16 cellular contexts compared by ENCODE assay signal in genomic region chr19:15454371-15454800, GRCh38. TPM values are rescaled to one million over a fixed set of nuclear protein-coding genes. Genes with fewer than 3 reads are reported as not detected.
DNase-seq lines count a peak whose midpoint lies in the region; ATAC-seq and TF ChIP-seq lines count a peak whose summit lies in the region.
"Had no signal": no experiment of that assay in that cellular context is flagged by ENCODE, and none has a peak within 500 bp of the region (broad histone marks: within the 10 kb centered on the region; RNA-seq: fewer than 3 reads in every experiment).

No MANE protein-coding gene starts in this region.

- no peaks in the 10 kb centered on the region for H3F3A ChIP-seq in PC-3 (ENCODE audit: low read length, unreplicated experiment)

- POLR2A ChIA-PET in PC-3 (lab: Charles Lee; ENCODE audit: unreplicated experiment) = no interaction called here

- no TSS peak for BruUV-seq in PC-3 (replicated peaks; lab: Mats Ljungman, UMichigan)

- no peak for ATAC-seq in PC-3

- peaks cover 16% of the 10 kb centered on the region; the same call in 1 of the 2 replicates for H3K4me1 ChIP-seq in PC-3 (ENCODE audit: insufficient read depth, low read length)
- peaks cover 4% of the 10 kb centered on the region for H3K4me1 ChIP-seq in parathyroid adenoma

- intact Hi-C loops in PC-3 (cut with micrococcal nuclease) = loop anchor here (10.0 kb wide), 1 partner anchor 100 kb away; no protein-coding TSS in a partner anchor

- no peak overlapping the region for H3K4me3 ChIP-seq in PC-3 (ENCODE audit: low read length)
- no peak overlapping the region for H3K4me3 ChIP-seq in epithelial cell of proximal tubule (ENCODE audit: low read depth, low read length)
- H3K4me3 ChIP-seq in parathyroid adenoma (ENCODE audit: low read depth, low read length) = no peak overlapping the region
- H3K4me3 ChIP-seq: SJSA1, tibial artery had no signal

- H3K79me2 ChIP-seq in PC-3 (ENCODE audit: low read length) (no peaks in the 10 kb centered on the region), parathyroid adenoma (no peaks in the 10 kb centered on the region)

- peaks cover 16% of the 10 kb centered on the region for H3K27me3 ChIP-seq in PC-3 (ENCODE audit: low read length)
- H3K27me3 ChIP-seq in parathyroid adenoma (ENCODE audit: control insufficient read depth, insufficient read depth, low read length) = no peaks in the 10 kb centered on the region

- CTCF ChIA-PET in PC-3 (lab: Charles Lee) = no interaction called here

- TF ChIP-seq CTCF in GM12872 (IDR thresholded peaks at IDR 0.05; ENCODE audit: insufficient read depth, low read depth, low read length) = peak; percentile 44; the same call in 2 of the 3 replicates
- TF ChIP-seq CTCF in PC-3 (conservative IDR thresholded peaks at IDR 0.05; ENCODE audit: low read depth, low read length) = peak; percentile 46; the same call in 1 of the 2 replicates
- peak; percentile 43 for TF ChIP-seq CTCF in epithelial cell of proximal tubule (conservative IDR thresholded peaks at IDR 0.05; ENCODE audit: low read depth, low read length)
- TF ChIP-seq CTCF in parathyroid adenoma (IDR thresholded peaks at IDR 0.05) = peak; percentile 21

- H3K27ac ChIP-seq in PC-3 (ENCODE audit: low read length) (no peak overlapping the region), parathyroid adenoma (no peak overlapping the region)
- H3K27ac ChIP-seq: SJSA1, tibial artery had no signal

- H2AFZ ChIP-seq in PC-3 (ENCODE audit: low read length) (no peak overlapping the region), parathyroid adenoma (no peak overlapping the region)

- H3K9ac ChIP-seq in PC-3 (ENCODE audit: low read length) (no peak overlapping the region), parathyroid adenoma (no peak overlapping the region)

- H3K36me3 ChIP-seq in PC-3 (ENCODE audit: low read depth, low read length) (no peaks in the 10 kb centered on the region), parathyroid adenoma (ENCODE audit: control insufficient read depth, insufficient read depth, low read length) (no peaks in the 10 kb centered on the region)
- H3K36me3 ChIP-seq: SJSA1, tibial artery had no signal

- H3K9me2 ChIP-seq in PC-3 (replicated peaks; ENCODE audit: low read length) = 0 out of 2 replicates have a peak, but pooled peaks cover 4% of the 10 kb centered on the region

- H3K4me2 ChIP-seq in PC-3 (ENCODE audit: low read length) (no peak overlapping the region), parathyroid adenoma (ENCODE audit: low read length) (no peak overlapping the region)

- DNase-seq in PC-3 (no peak), epithelial cell of proximal tubule (ENCODE audit: low read depth) (no peak), NCI-H1105 (lab: John Stamatoyannopoulos, UW) (no peak), medulla oblongata (ENCODE audit: extremely low spot score) (no peak)
- DNase-seq in activated CD8-positive, alpha-beta memory T cell treated with anti-CD3 and anti-CD28 coated beads, Interleukin-2, amount 50 U/mL, for 4 hours = no peak
- DNase-seq in activated CD4-positive, alpha-beta T cell treated with anti-CD3 and anti-CD28 coated beads, Interleukin-2, amount 50 U/mL, for 1 hour = no peak
- DNase-seq: activated effector memory CD4-positive, alpha-beta T cell treated with Interleukin-2 at 50 U/mL for 16 hours; DMS 273 treated with DMSO at 0.1 percent for 48 hours; HCEC 1CT; NCI-H187; NCI-H82 had no signal

- H4K20me1 ChIP-seq in PC-3 (ENCODE audit: low read length) = no peaks in the 10 kb centered on the region

- H3K9me3 ChIP-seq in PC-3 (ENCODE audit: low read length) (no peaks in the 10 kb centered on the region), parathyroid adenoma (ENCODE audit: control insufficient read depth, low read length) (no peaks in the 10 kb centered on the region)
- H3K9me3 ChIP-seq: tibial artery had no signal

RNA-seq across cellular contexts. Expression of gene WIZ, which starts 4.6 kb away (rescaled TPM):
- total RNA-seq in PC-3 (2014; rRNA removed) (30.9 and 35.1 TPM in 2 replicates), epithelial cell of proximal tubule (19.9 and 32.5 TPM in 2 replicates)

RNA-seq across cellular contexts. Expression of gene RASAL3, which starts 10.0 kb away (rescaled TPM):
- not detected in 2 replicates for total RNA-seq in PC-3 (2014; rRNA removed)
- total RNA-seq in epithelial cell of proximal tubule = not detected in 2 replicates
- total RNA-seq: SJSA1 had no signal

RNA-seq across cellular contexts. Expression of gene PGLYRP2, which starts 24.9 kb away (rescaled TPM):
- total RNA-seq in PC-3 (2014; rRNA removed) (not detected in 2 replicates), epithelial cell of proximal tubule (not detected in 2 replicates)
- total RNA-seq: cardiac septum, SJSA1 had no signal

RNA-seq across cellular contexts. Expression of gene AKAP8L, which starts 35.6 kb away (rescaled TPM):
- total RNA-seq in PC-3 (2014; rRNA removed) = 97.9 and 137 TPM in 2 replicates
- total RNA-seq in epithelial cell of proximal tubule = 52.2 and 89.9 TPM in 2 replicates

RNA-seq across cellular contexts. Expression of gene CYP4F22, which starts 53.9 kb away (rescaled TPM):
- total RNA-seq in PC-3 (2014; rRNA removed) = 0.07 TPM in 1 of 2 replicates, not detected in the other
- total RNA-seq in epithelial cell of proximal tubule = not detected in 2 replicates
- total RNA-seq: cardiac septum, SJSA1 had no signal
